ENCODE assay signal across 21 cellular contexts in genomic region chr11:64096835-64097234, GRCh38.
A peak's percentile ranks its signal among the peaks of the same experiment; 100 is the strongest.
DNase-seq lines count a peak whose midpoint lies in the region; ATAC-seq and TF ChIP-seq lines count a peak whose summit lies in the region.
"Had no signal": no experiment of that assay in that cellular context is flagged by ENCODE, and none has a peak within 500 bp of the region (broad histone marks: within the 10 kb centered on the region; RNA-seq: fewer than 3 reads in every experiment).

No MANE protein-coding gene starts in this region.

- H3K9me3 ChIP-seq in sigmoid colon, result no peaks in the 10 kb centered on the region
- H3K9me3 ChIP-seq: gastrocnemius medialis, thoracic aorta had no signal

- no peaks in the 10 kb centered on the region for H3K27me3 ChIP-seq in sigmoid colon
- H3K27me3 ChIP-seq: gastrocnemius medialis had no signal

- no peak for TF ChIP-seq EP300 in sigmoid colon (IDR thresholded peaks at IDR 0.05)

- ATAC-seq in GM21529 (IDR thresholded peaks at IDR 0.05; ENCODE audit: unreplicated experiment), result no peak
- ATAC-seq: gastrocnemius medialis, K562 had no signal

- peak overlapping the region; percentile 81 for H3K27ac ChIP-seq in caudate nucleus (ENCODE audit: low read depth, low read length)
- H3K27ac ChIP-seq in sigmoid colon, result peak overlapping the region in 3 of 4 donors; percentile 80 to 86 (median 80)
- H3K27ac ChIP-seq: thoracic aorta had no signal

- H3K4me3 ChIP-seq in sigmoid colon, result no peak overlapping the region
- H3K4me3 ChIP-seq: gastrocnemius medialis, K562, thoracic aorta had no signal

- TF ChIP-seq POLR2A in sigmoid colon (IDR thresholded peaks at IDR 0.05), result no peak

- DNase-seq in COLO668 (lab: John Stamatoyannopoulos, UW; ENCODE audit: unreplicated experiment) (peak; percentile 7), NCI-H2029 (lab: John Stamatoyannopoulos, UW) (peak; percentile 62), caudate nucleus (lab: John Stamatoyannopoulos, UW) (peak in 14 of 61 donors; percentile 21 to 50 (median 40)), sigmoid colon (no peak), NCI-H146 treated with DMSO at 0.1 percent for 48 hours (lab: John Stamatoyannopoulos, UW; ENCODE audit: unreplicated experiment) (no peak)
- no peak for DNase-seq in activated CD8-positive, alpha-beta memory T cell treated with anti-CD3 and anti-CD28 coated beads for 24 hours
- no peak for DNase-seq in NK-92 treated with Interleukin-12 subunit alpha and Interleukin-12 subunit beta, amount 100 ng/mL, for 24 hours (lab: John Stamatoyannopoulos, UW)
- DNase-seq: activated CD4-positive, CD25-positive, alpha-beta regulatory T cell treated with anti-CD3 and anti-CD28 coated beads, Interleukin-2, amount 50 U/mL, for 72 hours; activated naive CD4-positive, alpha-beta T cell treated with anti-CD3 and anti-CD28 coated beads, Interleukin-2, amount 50 U/mL, for 16 hours; activated T-cell treated with anti-CD3 and anti-CD28 coated beads, Interleukin-2, amount 50 U/mL, for 48 hours; aorta; CD4-positive, alpha-beta memory T cell; erythroblast; gastrocnemius medialis; islet precursor cell; MM.1S; NCI-H2171 treated with DMSO at 0.1 percent for 48 hours; retina had no signal

- intact Hi-C loops in sigmoid colon (cut with DNase I), result loop anchor here (2.0 kb wide), 1 partner anchor 52 kb away; no protein-coding TSS in a partner anchor

- TF ChIP-seq CTCF in sigmoid colon (IDR thresholded peaks at IDR 0.05), result no peak

- H3K36me3 ChIP-seq in sigmoid colon, result no peaks in the 10 kb centered on the region
- H3K36me3 ChIP-seq: gastrocnemius medialis, thoracic aorta had no signal

- peaks cover 0 to 71% (median 48%) of the 10 kb centered on the region in 4 donors for H3K4me1 ChIP-seq in sigmoid colon

- 87 to 94% methylated on average over 13 of the region's 13 CpGs for WGBS in sigmoid colon, 2 donors

Comparison
In these comparisons a context has a peak if more than half of its experiments do, and no peak if none do; other contexts are left out.
1. DNase-seq: peak in COLO668 (single experiment) and NCI-H2029 (single experiment); none in sigmoid colon (single experiment), NCI-H146 treated with DMSO at 0.1 percent for 48 hours (single experiment), activated CD8-positive, alpha-beta memory T cell treated with anti-CD3 and anti-CD28 coated beads for 24 hours (single experiment) and NK-92 treated with Interleukin-12 subunit alpha and Interleukin-12 subunit beta, amount 100 ng/mL, for 24 hours (single experiment).